In the genomic region with DNA sequence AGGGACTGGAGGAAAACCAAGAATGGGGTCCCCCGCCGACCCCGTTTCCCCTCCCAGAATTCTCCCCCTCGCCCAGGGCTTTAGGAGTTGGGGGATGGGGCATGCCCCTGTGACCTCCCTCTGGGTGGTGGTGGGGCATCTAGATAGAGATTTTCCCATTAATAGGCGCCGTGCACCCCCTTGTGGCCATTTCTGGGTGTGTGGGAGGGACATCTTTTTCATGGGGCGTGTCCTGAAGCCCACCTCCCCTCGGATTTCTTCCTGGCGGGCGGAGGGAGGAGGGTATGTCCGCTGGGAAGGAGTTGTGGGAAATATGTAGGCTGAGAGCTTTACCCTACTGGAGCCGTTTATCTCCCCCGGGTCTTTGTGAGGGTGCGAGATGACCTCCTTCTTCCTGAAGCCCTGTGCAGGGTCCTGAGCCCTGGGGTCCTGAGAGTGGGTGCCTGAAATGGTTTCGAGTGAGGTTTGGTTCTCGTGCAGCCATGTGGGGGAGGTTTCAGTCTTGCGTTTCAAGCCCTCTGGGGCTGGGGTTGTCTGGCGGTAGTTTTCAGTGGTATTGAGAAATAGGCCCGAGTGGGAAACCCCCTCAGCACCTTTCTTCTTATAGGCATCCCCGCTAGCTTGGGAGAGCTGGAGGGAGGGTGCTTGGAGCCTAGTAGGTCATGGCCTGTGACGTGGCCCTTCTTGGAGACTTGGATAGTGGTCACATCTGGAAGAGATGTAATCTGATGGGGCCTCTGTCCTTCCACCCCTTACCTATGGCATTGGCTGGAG, we compare ENCODE assay signal across 8 cellular contexts. TPM values are rescaled to one million over a fixed set of nuclear protein-coding genes. Genes with fewer than 3 reads are reported as not detected.
DNase-seq lines count a peak whose midpoint lies in the region; ATAC-seq lines count a peak whose summit lies in the region.

No MANE protein-coding gene starts in this region.

- H3K27ac Mint-ChIP-seq in activated CD4-positive, alpha-beta memory T cell treated with anti-CD3 and anti-CD28 coated beads, Interleukin-2, amount 10 ng/mL, durations not matched to agents 7 days and 5 days = peak overlapping the region; percentile 92

- H3K27me3 Mint-ChIP-seq in activated CD4-positive, alpha-beta memory T cell treated with anti-CD3 and anti-CD28 coated beads, Interleukin-2, amount 10 ng/mL, durations not matched to agents 7 days and 5 days = no peaks in the 10 kb centered on the region

- peaks cover 17% of the 10 kb centered on the region for H3K36me3 Mint-ChIP-seq in activated CD4-positive, alpha-beta memory T cell treated with anti-CD3 and anti-CD28 coated beads, Interleukin-2, amount 10 ng/mL, durations not matched to agents 7 days and 5 days (ENCODE audit: low read depth)

- ATAC-seq in GM21825 (IDR thresholded peaks at IDR 0.05; ENCODE audit: unreplicated experiment) = peak; percentile 21
- ATAC-seq in HG03025 (IDR thresholded peaks at IDR 0.05; ENCODE audit: low FRiP score, unreplicated experiment) = no peak

- peaks cover 34% of the 10 kb centered on the region for H3K36me3 ChIP-seq in mesodermal cell (ENCODE audit: control insufficient read depth, insufficient read depth, low read length)

- peaks cover 44% of the 10 kb centered on the region for H3K4me1 Mint-ChIP-seq in activated CD4-positive, alpha-beta memory T cell treated with anti-CD3 and anti-CD28 coated beads, Interleukin-2, amount 10 ng/mL, durations not matched to agents 7 days and 5 days

- H3K4me3 Mint-ChIP-seq in activated CD4-positive, alpha-beta memory T cell treated with anti-CD3 and anti-CD28 coated beads, Interleukin-2, amount 10 ng/mL, durations not matched to agents 7 days and 5 days = peak overlapping the region; percentile 90

- no peaks in the 10 kb centered on the region for H3K9me3 Mint-ChIP-seq in activated CD4-positive, alpha-beta memory T cell treated with anti-CD3 and anti-CD28 coated beads, Interleukin-2, amount 10 ng/mL, durations not matched to agents 7 days and 5 days

- peak overlapping the region; percentile 94 for H3K4me3 ChIP-seq in mesodermal cell (ENCODE audit: extremely low read depth, insufficient read depth, low read length, poor library complexity, severe bottlenecking)

- 8 to 11% methylated on average over 13 of the region's 21 CpGs for WGBS in mesodermal cell (ENCODE audit: insufficient coverage in 2 of 2), 2 experiments

- DNase-seq in AG08396 (ENCODE audit: low spot score) (peak; percentile 70), NCI-H526 (lab: John Stamatoyannopoulos, UW) (peak; percentile 69 to 83)
- DNase-seq in activated CD4-positive, alpha-beta memory T cell treated with anti-CD3 and anti-CD28 coated beads, Interleukin-2, amount 10 ng/mL, durations not matched to agents 7 days and 5 days = peak; percentile 84
- DNase-seq in effector CD4-positive, alpha-beta T cell = peak; percentile 75
- peak; percentile 60 to 63 for DNase-seq in stimulated activated CD8-positive, alpha-beta memory T cell treated with anti-CD3 and anti-CD28 coated beads, Interleukin-2, amount 100 ng/mL, for 48 hours (ENCODE audit: low read depth in 2 of 2)

- POLR2A ChIA-PET in activated CD4-positive, alpha-beta memory T cell treated with anti-CD3 and anti-CD28 coated beads, Interleukin-2, amount 10 ng/mL, durations not matched to agents 7 days and 5 days (lab: Charles Lee) = interaction anchor here (1.1 to 5.5 kb wide), 12 partner anchors 12 to 225 kb away, joined by 3 to 73 read pairs (median 8); partner anchors contain the start of genes ALDH16A1, BCL2L12, FLT3LG and IRF3

- CTCF ChIA-PET in activated CD4-positive, alpha-beta memory T cell treated with anti-CD3 and anti-CD28 coated beads, Interleukin-2, amount 10 ng/mL, durations not matched to agents 7 days and 5 days (lab: Charles Lee) = interaction anchor here (0.6 to 9.1 kb wide), 13 partner anchors 9 to 771 kb away, joined by 3 to 90 read pairs (median 3); partner anchors contain the start of genes AP2A1, BCL2L12, IRF3 and RRAS

- peaks cover 15% of the 10 kb centered on the region for H3K4me1 ChIP-seq in mesodermal cell (ENCODE audit: control insufficient read depth, insufficient read depth, low read length, poor library complexity, severe bottlenecking)

- peak overlapping the region; percentile 95 for H3K27ac ChIP-seq in mesodermal cell (ENCODE audit: low read depth, low read length, severe bottlenecking)

- H3K9me3 ChIP-seq in mesodermal cell (ENCODE audit: control insufficient read depth, low read length) = no peaks in the 10 kb centered on the region

RNA-seq across cellular contexts. Expression of gene PRMT1, which starts 1.0 kb away (rescaled TPM):
- total RNA-seq in activated CD4-positive, alpha-beta memory T cell treated with anti-CD3 and anti-CD28 coated beads, Interleukin-2, amount 10 ng/mL, durations not matched to agents 7 days and 5 days = 100 to 1,000 TPM; 103 to 108 TPM
- polyA plus RNA-seq in mesodermal cell (2013, experiment 1 of 2) = 426 TPM
- 377 TPM for polyA plus RNA-seq in mesodermal cell (2013, experiment 2 of 2)

RNA-seq across cellular contexts. Expression of gene ADM5, which starts 11.3 kb away (rescaled TPM):
- total RNA-seq in activated CD4-positive, alpha-beta memory T cell treated with anti-CD3 and anti-CD28 coated beads, Interleukin-2, amount 10 ng/mL, durations not matched to agents 7 days and 5 days = 1 to 10 TPM; 2.6 to 2.9 TPM
- 2.8 TPM for polyA plus RNA-seq in mesodermal cell (2013, experiment 1 of 2)
- polyA plus RNA-seq in mesodermal cell (2013, experiment 2 of 2) = 3.0 TPM

RNA-seq across cellular contexts. Expression of gene BCL2L12, which starts 12.4 kb away (rescaled TPM):
- total RNA-seq in activated CD4-positive, alpha-beta memory T cell treated with anti-CD3 and anti-CD28 coated beads, Interleukin-2, amount 10 ng/mL, durations not matched to agents 7 days and 5 days = 10 to 100 TPM; 71.2 to 74.3 TPM
- polyA plus RNA-seq in mesodermal cell (2013, experiment 1 of 2) = 76.9 TPM
- polyA plus RNA-seq in mesodermal cell (2013, experiment 2 of 2) = 69.3 TPM

RNA-seq across cellular contexts. Expression of gene IRF3, which starts 12.4 kb away (rescaled TPM):
- 100 to 1,000 TPM; 163 to 174 TPM for total RNA-seq in activated CD4-positive, alpha-beta memory T cell treated with anti-CD3 and anti-CD28 coated beads, Interleukin-2, amount 10 ng/mL, durations not matched to agents 7 days and 5 days
- 62.2 TPM for polyA plus RNA-seq in mesodermal cell (2013, experiment 1 of 2)
- 54.1 TPM for polyA plus RNA-seq in mesodermal cell (2013, experiment 2 of 2)

RNA-seq across cellular contexts. Expression of gene CPT1C, which starts 12.8 kb away (rescaled TPM):
- total RNA-seq in activated CD4-positive, alpha-beta memory T cell treated with anti-CD3 and anti-CD28 coated beads, Interleukin-2, amount 10 ng/mL, durations not matched to agents 7 days and 5 days = 1 to 10 TPM; 1.9 to 2.9 TPM
- polyA plus RNA-seq in mesodermal cell (2013, experiment 1 of 2) = 26.7 TPM
- polyA plus RNA-seq in mesodermal cell (2013, experiment 2 of 2) = 22.7 TPM
